ENCODE assay signal across 31 cellular contexts in genomic region chr7:74025745-74026144, GRCh38. TPM values are rescaled to one million over a fixed set of nuclear protein-coding genes. Genes with fewer than 3 reads are reported as not detected.
"Had no signal": no experiment of that assay in that cellular context is flagged by ENCODE, and none has a peak within 500 bp of the region (broad histone marks: within the 10 kb centered on the region; RNA-seq: fewer than 3 reads in every experiment).

No MANE protein-coding gene starts in this region.

- H3K9ac ChIP-seq: neural progenitor cell had no signal

- H3K27ac ChIP-seq: cardiac muscle cell, gastrocnemius medialis, neural progenitor cell had no signal

- H3K27ac Mint-ChIP-seq: activated B cell treated with CpG ODN at 0.5 μM for 24 hours; activated CD4-positive, alpha-beta T cell treated with anti-CD3 and anti-CD28 coated beads for 36 hours; activated CD8-positive, alpha-beta T cell treated with anti-CD3 and anti-CD28 coated beads, Interleukin-2, amount 10 ng/mL, durations not matched to agents 7 days and 5 days; activated naive CD4-positive, alpha-beta T cell treated with anti-CD3 and anti-CD28 coated beads, Interleukin-2, amount 50 U/mL, for 72 hours; activated T-cell treated with anti-CD3 and anti-CD28 coated beads, Interleukin-2, amount 50 U/mL, for 72 hours; effector memory CD8-positive, alpha-beta T cell; immature natural killer cell; mesothelial cell of epicardium; naive thymus-derived CD4-positive, alpha-beta T cell; neural progenitor cell; stimulated activated memory B cell treated with anti-CD40 and anti-IgM and Interleukin-4, amounts not matched to agents 10 μg/mL and 1 μg/mL and 100 μg/mL, for 72 hours had no signal

- DNase-seq: activated B cell treated with CpG ODN at 0.5 μM for 24 hours; activated CD4-positive, alpha-beta T cell treated with anti-CD3 and anti-CD28 coated beads for 36 hours; activated CD8-positive, alpha-beta T cell treated with anti-CD3 and anti-CD28 coated beads, Interleukin-2, amount 10 ng/mL, durations not matched to agents 7 days and 5 days; activated naive CD4-positive, alpha-beta T cell; activated T-cell treated with anti-CD3 and anti-CD28 coated beads for 4 hours; activated T-cell treated with anti-CD3 and anti-CD28 coated beads, Interleukin-2, amount 50 U/mL, for 72 hours; anterior cingulate cortex; cerebellar nuclear complex; cortex of kidney; effector memory CD8-positive, alpha-beta T cell; erythroblast; gastrocnemius medialis; glutamatergic neuron; hypothalamus; immature natural killer cell; kidney; left colon; naive thymus-derived CD4-positive, alpha-beta T cell; stimulated activated CD4-positive, alpha-beta T cell treated with anti-CD3 and anti-CD28 coated beads, Interleukin-4, amount 100 ng/mL, for 4 hours; stimulated activated CD8-positive, alpha-beta memory T cell treated with anti-CD3 and anti-CD28 coated beads, Interleukin-4, amount 100 ng/mL, for 48 hours; stomach; T-helper 2 cell had no signal

- ATAC-seq: activated CD4-positive, alpha-beta T cell treated with anti-CD3 and anti-CD28 coated beads for 36 hours; activated CD8-positive, alpha-beta T cell treated with anti-CD3 and anti-CD28 coated beads, Interleukin-2, amount 10 ng/mL, durations not matched to agents 7 days and 5 days; activated naive CD4-positive, alpha-beta T cell treated with anti-CD3 and anti-CD28 coated beads, Interleukin-2, amount 50 U/mL, for 72 hours; activated T-cell treated with anti-CD3 and anti-CD28 coated beads, Interleukin-2, amount 50 U/mL, for 72 hours; effector memory CD8-positive, alpha-beta T cell; gastrocnemius medialis; left colon; naive thymus-derived CD4-positive, alpha-beta T cell; sciatic nerve; stimulated activated memory B cell treated with anti-CD40 and anti-IgM and Interleukin-4, amounts not matched to agents 10 μg/mL and 1 μg/mL and 100 μg/mL, for 72 hours had no signal

- H3K9me3 Mint-ChIP-seq: activated B cell treated with CpG ODN at 0.5 μM for 24 hours; activated naive CD4-positive, alpha-beta T cell treated with anti-CD3 and anti-CD28 coated beads, Interleukin-2, amount 50 U/mL, for 72 hours; activated T-cell treated with anti-CD3 and anti-CD28 coated beads, Interleukin-2, amount 50 U/mL, for 72 hours; effector memory CD8-positive, alpha-beta T cell; mesothelial cell of epicardium; naive thymus-derived CD4-positive, alpha-beta T cell; neural progenitor cell; stimulated activated memory B cell treated with anti-CD40 and anti-IgM and Interleukin-4, amounts not matched to agents 10 μg/mL and 1 μg/mL and 100 μg/mL, for 72 hours had no signal

- H3K9me3 ChIP-seq: gastrocnemius medialis, stomach, tibial nerve had no signal

- H3K4me2 ChIP-seq: neural progenitor cell had no signal

- H3K4me3 Mint-ChIP-seq: activated B cell treated with CpG ODN at 0.5 μM for 24 hours; activated CD4-positive, alpha-beta T cell treated with anti-CD3 and anti-CD28 coated beads for 36 hours; activated CD8-positive, alpha-beta T cell treated with anti-CD3 and anti-CD28 coated beads, Interleukin-2, amount 10 ng/mL, durations not matched to agents 7 days and 5 days; activated T-cell treated with anti-CD3 and anti-CD28 coated beads, Interleukin-2, amount 50 U/mL, for 72 hours; effector memory CD8-positive, alpha-beta T cell; immature natural killer cell; mesothelial cell of epicardium; naive thymus-derived CD4-positive, alpha-beta T cell; neural progenitor cell; stimulated activated memory B cell treated with anti-CD40 and anti-IgM and Interleukin-4, amounts not matched to agents 10 μg/mL and 1 μg/mL and 100 μg/mL, for 72 hours had no signal

- H3K4me3 ChIP-seq: cardiac muscle cell, gastrocnemius medialis, neural progenitor cell, skin epidermis, stomach, tibial nerve had no signal

- H3K36me3 Mint-ChIP-seq: activated naive CD4-positive, alpha-beta T cell treated with anti-CD3 and anti-CD28 coated beads, Interleukin-2, amount 50 U/mL, for 72 hours; brain; immature natural killer cell; mesothelial cell of epicardium; neural progenitor cell; stimulated activated memory B cell treated with anti-CD40 and anti-IgM and Interleukin-4, amounts not matched to agents 10 μg/mL and 1 μg/mL and 100 μg/mL, for 72 hours had no signal

- H3K36me3 ChIP-seq: cardiac muscle cell, gastrocnemius medialis, neural progenitor cell, stomach, tibial nerve had no signal

- H3K27me3 ChIP-seq: cardiac muscle cell, tibial nerve had no signal

RNA-seq across cellular contexts. Expression of gene ELN, which starts 2.2 kb away (rescaled TPM):
- total RNA-seq: activated B cell treated with CpG ODN at 0.5 μM for 24 hours; activated CD4-positive, alpha-beta T cell treated with anti-CD3 and anti-CD28 coated beads for 36 hours; activated CD8-positive, alpha-beta T cell treated with anti-CD3 and anti-CD28 coated beads, Interleukin-2, amount 10 ng/mL, durations not matched to agents 7 days and 5 days; activated naive CD4-positive, alpha-beta T cell treated with anti-CD3 and anti-CD28 coated beads, Interleukin-2, amount 50 U/mL, for 72 hours; activated T-cell treated with anti-CD3 and anti-CD28 coated beads, Interleukin-2, amount 50 U/mL, for 72 hours had no signal
- polyA plus RNA-seq: cardiac muscle cell; immature natural killer cell; naive thymus-derived CD4-positive, alpha-beta T cell had no signal
